In the genomic region with DNA sequence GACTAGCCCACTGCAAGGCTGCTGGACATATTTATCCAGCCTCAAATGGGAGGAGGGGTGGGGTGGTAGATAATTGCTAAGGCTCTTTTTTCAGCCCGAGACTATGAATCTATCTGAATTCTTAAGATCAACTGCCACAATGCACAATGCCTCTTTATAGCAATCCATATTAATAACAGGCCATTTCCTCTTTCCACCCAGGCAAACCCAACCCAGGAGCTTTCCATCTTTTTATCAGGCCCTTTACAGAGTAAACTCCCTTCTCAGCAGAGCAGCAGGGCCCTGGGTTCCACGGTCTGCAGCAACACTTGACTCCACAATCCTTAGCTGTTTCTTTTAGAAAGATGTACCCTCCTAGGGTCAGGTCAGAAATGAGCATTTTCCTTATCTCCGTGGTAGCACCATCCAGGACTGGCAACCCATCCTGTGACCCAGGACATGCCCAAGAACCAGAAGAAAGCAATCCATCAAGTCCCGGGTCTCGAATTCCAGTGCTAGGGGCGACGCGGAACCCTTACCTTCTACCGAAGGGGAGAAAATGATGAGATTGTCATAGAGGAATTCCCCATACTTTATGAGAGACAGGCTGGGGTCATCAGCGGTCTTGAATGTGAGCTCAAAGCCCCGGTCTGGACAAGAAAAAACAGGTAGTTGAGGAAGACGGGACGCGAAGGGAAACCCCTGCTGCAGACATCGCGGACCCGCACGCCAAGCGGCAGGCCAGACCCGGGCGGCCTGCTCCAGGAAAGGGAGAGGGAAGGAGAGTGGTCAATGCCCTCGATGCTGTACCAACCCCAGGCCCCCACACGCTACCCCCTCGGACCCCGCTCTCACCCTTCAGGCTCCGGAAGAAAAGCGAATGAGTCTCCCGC, we compare ENCODE assay signal across 8 cellular contexts. TPM values are rescaled to one million over a fixed set of nuclear protein-coding genes. Genes with fewer than 3 reads are reported as not detected.
A peak's percentile ranks its signal among the peaks of the same experiment; 100 is the strongest.
DNase-seq lines count a peak whose midpoint lies in the region; ATAC-seq and TF ChIP-seq lines count a peak whose summit lies in the region.

No MANE protein-coding gene starts in this region.

- H3K4me1 ChIP-seq in PC-9 (replicated peaks; ENCODE audit: insufficient read depth), result peaks cover 11% of the 10 kb centered on the region

- no peaks in the 10 kb centered on the region for H3K9me3 Mint-ChIP-seq in natural killer cell treated with Interleukin-12 subunit alpha and Interleukin-12 subunit beta and Interleukin-15 and Interleukin-18, amount 100 ng/mL, for 72 hours

- H3K27me3 ChIP-seq in PC-9 (ENCODE audit: insufficient read depth, low read depth), result no peaks in the 10 kb centered on the region

- H3K27me3 Mint-ChIP-seq in natural killer cell treated with Interleukin-12 subunit alpha and Interleukin-12 subunit beta and Interleukin-15 and Interleukin-18, amount 100 ng/mL, for 72 hours, result no peaks in the 10 kb centered on the region

- intact Hi-C loops in PC-9 (cut with micrococcal nuclease; ENCODE audit: unreplicated experiment), result no loop called here

- CTCF ChIA-PET in PC-9 (lab: Charles Lee), result interaction anchor here (0.6 kb wide), 1 partner anchor 138 kb away, joined by 10 read pairs; no protein-coding TSS in a partner anchor

- H3K9me3 ChIP-seq in PC-9 (ENCODE audit: insufficient read depth, low read depth), result no peaks in the 10 kb centered on the region

- H3K36me3 ChIP-seq in PC-9 (ENCODE audit: low read depth), result no peaks in the 10 kb centered on the region; the same call in 1 of the 2 replicates

- H3K4me3 Mint-ChIP-seq in natural killer cell treated with Interleukin-12 subunit alpha and Interleukin-12 subunit beta and Interleukin-15 and Interleukin-18, amount 100 ng/mL, for 72 hours, result peak overlapping the region; percentile 99

- peak; percentile 10 for DNase-seq in stimulated activated CD4-positive, alpha-beta T cell treated with anti-CD3 and anti-CD28 coated beads, Interleukin-4, amount 100 ng/mL, for 1 hour
- no peak for DNase-seq in stimulated activated CD4-positive, alpha-beta T cell treated with anti-CD3 and anti-CD28 coated beads, Interleukin-12 subunit alpha, Interleukin-12 subunit beta, amount 100 ng/mL, for 4 hours
- DNase-seq in PC-9, result no peak
- DNase-seq in effector CD4-positive, alpha-beta T cell, result peak; percentile 17
- DNase-seq in natural killer cell treated with Interleukin-12 subunit alpha and Interleukin-12 subunit beta and Interleukin-15 and Interleukin-18, amount 100 ng/mL, for 72 hours (ENCODE audit: low spot score), result no peak
- no peak for DNase-seq in NCI-H146 treated with DMSO at 0.1 percent for 48 hours (lab: John Stamatoyannopoulos, UW; ENCODE audit: unreplicated experiment)
- DNase-seq in hepatic stellate cell (ENCODE audit: low spot score), result no peak
- no peak for DNase-seq in NCI-H1048 (lab: John Stamatoyannopoulos, UW)

- POLR2A ChIA-PET in PC-9 (lab: Charles Lee; ENCODE audit: unreplicated experiment), result interaction anchor here (0.5 to 0.6 kb wide), 3 partner anchors 117 to 601 kb away, joined by 3 to 6 read pairs (median 4); no protein-coding TSS in a partner anchor

- H3K4me2 ChIP-seq in PC-9, result peak overlapping the region; percentile 90

- peaks cover 26% of the 10 kb centered on the region for H3K36me3 Mint-ChIP-seq in natural killer cell treated with Interleukin-12 subunit alpha and Interleukin-12 subunit beta and Interleukin-15 and Interleukin-18, amount 100 ng/mL, for 72 hours

- peaks cover 52% of the 10 kb centered on the region for H3K79me2 ChIP-seq in PC-9 (ENCODE audit: low read depth)

- H3K4me1 Mint-ChIP-seq in natural killer cell treated with Interleukin-12 subunit alpha and Interleukin-12 subunit beta and Interleukin-15 and Interleukin-18, amount 100 ng/mL, for 72 hours (ENCODE audit: low read depth in 2 of 2), result peaks cover 37 to 40% of the 10 kb centered on the region in 2 donors

- BruUV-seq in PC-9 (replicated peaks; lab: Mats Ljungman, UMichigan), result TSS peak; percentile 64

- H3F3A ChIP-seq in PC-9 (ENCODE audit: insufficient read depth, low read depth), result no peaks in the 10 kb centered on the region; the same call in 1 of the 2 replicates

- H2AFZ ChIP-seq in PC-9, result peak overlapping the region; percentile 84

- H3K27ac ChIP-seq in PC-9, result no peak overlapping the region

- no peaks in the 10 kb centered on the region for H3K9me2 ChIP-seq in PC-9 (ENCODE audit: insufficient read depth)

- TF ChIP-seq CTCF in PC-9 (conservative IDR thresholded peaks at IDR 0.05), result no peak

- H3K27ac Mint-ChIP-seq in natural killer cell treated with Interleukin-12 subunit alpha and Interleukin-12 subunit beta and Interleukin-15 and Interleukin-18, amount 100 ng/mL, for 72 hours, result peak overlapping the region; percentile 91 to 97

- peaks cover 9% of the 10 kb centered on the region; the same call in 1 of the 2 replicates for H4K20me1 ChIP-seq in PC-9 (ENCODE audit: insufficient read depth)

- no peak for ATAC-seq in natural killer cell treated with Interleukin-12 subunit alpha and Interleukin-12 subunit beta and Interleukin-15 and Interleukin-18, amount 100 ng/mL, for 72 hours

- H3K4me3 ChIP-seq in PC-9, result peak overlapping the region; percentile 92

RNA-seq across cellular contexts. Expression of a gene that starts 0.6 kb away (rescaled TPM):
- 210 and 251 TPM in 2 replicates for total RNA-seq in PC-9 (2021)
- total RNA-seq in natural killer cell treated with Interleukin-12 subunit alpha and Interleukin-12 subunit beta and Interleukin-15 and Interleukin-18, amount 100 ng/mL, for 72 hours, result 100 to 1,000 TPM; 176 to 227 TPM

RNA-seq across cellular contexts. Expression of a gene that starts 27.3 kb away (rescaled TPM):
- 46.5 and 48.6 TPM in 2 replicates for total RNA-seq in PC-9 (2021)
- total RNA-seq in natural killer cell treated with Interleukin-12 subunit alpha and Interleukin-12 subunit beta and Interleukin-15 and Interleukin-18, amount 100 ng/mL, for 72 hours, result 1 to 10 TPM; 3.8 to 4.7 TPM

RNA-seq across cellular contexts. Expression of a gene that starts 57.2 kb away (rescaled TPM):
- total RNA-seq in PC-9 (2021), result 1.2 and 1.7 TPM in 2 replicates
- not detected for total RNA-seq in natural killer cell treated with Interleukin-12 subunit alpha and Interleukin-12 subunit beta and Interleukin-15 and Interleukin-18, amount 100 ng/mL, for 72 hours

Comparison
In these comparisons a context has a peak if more than half of its experiments do, and no peak if none do; other contexts are left out.
1. DNase-seq: peak in stimulated activated CD4-positive, alpha-beta T cell treated with anti-CD3 and anti-CD28 coated beads, Interleukin-4, amount 100 ng/mL, for 1 hour (single experiment) and effector CD4-positive, alpha-beta T cell (single experiment); none in stimulated activated CD4-positive, alpha-beta T cell treated with anti-CD3 and anti-CD28 coated beads, Interleukin-12 subunit alpha, Interleukin-12 subunit beta, amount 100 ng/mL, for 4 hours (single experiment), PC-9 (0 of 2), natural killer cell treated with Interleukin-12 subunit alpha and Interleukin-12 subunit beta and Interleukin-15 and Interleukin-18, amount 100 ng/mL, for 72 hours (single experiment), NCI-H146 treated with DMSO at 0.1 percent for 48 hours (single experiment), hepatic stellate cell (single experiment) and NCI-H1048 (single experiment).